ENCODE assay signal across 8 cellular contexts in genomic region chr10:101889256-101890210, GRCh38. TPM values are rescaled to one million over a fixed set of nuclear protein-coding genes. Genes with fewer than 3 reads are reported as not detected.
A peak's percentile ranks its signal among the peaks of the same experiment; 100 is the strongest.
DNase-seq lines count a peak whose midpoint lies in the region; ATAC-seq, FAIRE-seq and TF ChIP-seq lines count a peak whose summit lies in the region.

No MANE protein-coding gene starts in this region.

- H3K36me3 ChIP-seq in BE2C, result no peaks in the 10 kb centered on the region

- peak; percentile 95 for TF ChIP-seq CTCF in BE2C (IDR thresholded peaks at IDR 0.05; ENCODE audit: low read depth, low read length)
- TF ChIP-seq CTCF in astrocyte of the spinal cord (IDR thresholded peaks at IDR 0.05; ENCODE audit: low read depth, low read length), result peak; percentile 94

- no peaks in the 10 kb centered on the region for H3K27me3 ChIP-seq in BE2C

- H3K4me3 ChIP-seq in BE2C (ENCODE audit: low read depth, low read length), result no peak overlapping the region
- H3K4me3 ChIP-seq in astrocyte of the spinal cord (ENCODE audit: low read depth, low read length), result no peak overlapping the region

- no peaks in the 10 kb centered on the region for H3K9me3 ChIP-seq in BE2C

- peak; percentile 95 for FAIRE-seq in TTC549 (lab: Jason Lieb, UNC)

- in situ Hi-C loops in astrocyte of the spinal cord (cut with HindIII; ENCODE audit: low sequenced_read_pairs), result no loop called here

- no peaks in the 10 kb centered on the region for H3K4me1 ChIP-seq in BE2C

- DNase-seq in BE2C (peak; percentile 82), GM19238 (ENCODE audit: insufficient read length, low spot score) (peak; percentile 53), NCI-H1105 treated with DMSO at 0.1 percent for 48 hours (lab: John Stamatoyannopoulos, UW) (peak; percentile 36), astrocyte of the spinal cord (ENCODE audit: low read depth, low spot score) (peak; percentile 76), iPS-NIHi11 (ENCODE audit: low spot score) (peak; percentile 84)
- DNase-seq in stimulated activated CD4-positive, alpha-beta T cell treated with anti-CD3 and anti-CD28 coated beads, Interleukin-12 subunit alpha, Interleukin-12 subunit beta, amount 100 ng/mL, for 48 hours (ENCODE audit: low read depth in 2 of 3, low spot score in 1 of 3), result peak; percentile 48 to 81 (median 63)

- ATAC-seq in GM19023 (IDR thresholded peaks at IDR 0.05; ENCODE audit: unreplicated experiment), result no peak

RNA-seq across cellular contexts. Expression of gene KCNIP2, which starts 45.9 kb away (rescaled TPM):
- polyA plus RNA-seq in BE2C (2012; ENCODE audit: insufficient read depth, insufficient read length, low read depth), result 5.0 TPM
